20 cellular contexts compared by ENCODE assay signal in genomic region chr5:98872679-98873078, GRCh38. TPM values are rescaled to one million over a fixed set of nuclear protein-coding genes. Genes with fewer than 3 reads are reported as not detected.
A peak's percentile ranks its signal among the peaks of the same experiment; 100 is the strongest.
DNase-seq lines count a peak whose midpoint lies in the region; ATAC-seq and TF ChIP-seq lines count a peak whose summit lies in the region.
"Had no signal": no experiment of that assay in that cellular context is flagged by ENCODE, and none has a peak within 500 bp of the region (broad histone marks: within the 10 kb centered on the region; RNA-seq: fewer than 3 reads in every experiment).

No MANE protein-coding gene starts in this region.

- no peak for TF ChIP-seq CTCF in brain microvascular endothelial cell (IDR thresholded peaks at IDR 0.05; ENCODE audit: low read depth, low read length, missing control alignments)
- no peak for TF ChIP-seq CTCF in uterus (IDR thresholded peaks at IDR 0.05)

- TF ChIP-seq POLR2A in uterus (IDR thresholded peaks at IDR 0.05): no peak

- in situ Hi-C loops in brain microvascular endothelial cell (cut with HindIII; ENCODE audit: low pct_ligation_motif_present, low sequenced_read_pairs): no loop called here

- H3K27me3 ChIP-seq in brain microvascular endothelial cell (replicated peaks) (no peaks in the 10 kb centered on the region), uterus (no peaks in the 10 kb centered on the region)
- H3K27me3 ChIP-seq: spleen, upper lobe of left lung had no signal

- no peak for ATAC-seq in GM18873 (IDR thresholded peaks at IDR 0.05; ENCODE audit: low FRiP score, unreplicated experiment)
- ATAC-seq: activated CD8-positive, alpha-beta T cell treated with anti-CD3 and anti-CD28 coated beads, Interleukin-2, amount 10 ng/mL, durations not matched to agents 7 days and 5 days; activated T-helper 17 cell treated with anti-CD3 and anti-CD28 coated beads, Interleukin-2, amount 50 U/mL, for 72 hours had no signal

- DNase-seq in ELR (ENCODE audit: low read depth) (peak; percentile 69), NCI-H226 (peak; percentile 12), brain microvascular endothelial cell (peak; percentile 53), kidney tubule cell (ENCODE audit: low spot score) (peak; percentile 36), germinal center (ENCODE audit: low spot score) (no peak), uterus (no peak), posterior cingulate gyrus (no peak)
- DNase-seq: activated CD8-positive, alpha-beta T cell treated with anti-CD3 and anti-CD28 coated beads, Interleukin-2, amount 10 ng/mL, durations not matched to agents 7 days and 5 days; amygdala; Caco-2; GDM1; NCI-H1694; NCI-H510A; spleen; stimulated activated naive CD4-positive, alpha-beta T cell; upper lobe of left lung had no signal

- H3K4me1 ChIP-seq in uterus: no peaks in the 10 kb centered on the region
- H3K4me1 ChIP-seq: Caco-2, upper lobe of left lung had no signal

- intact Hi-C loops in uterus (cut with DNase I; ENCODE audit: low total_unique reads) (no loop called here), posterior cingulate gyrus (cut with DNase I) (no loop called here)

- H3K36me3 ChIP-seq in brain microvascular endothelial cell (replicated peaks): peaks cover 20% of the 10 kb centered on the region
- no peaks in the 10 kb centered on the region for H3K36me3 ChIP-seq in uterus

- H3K9me3 ChIP-seq in uterus: no peaks in the 10 kb centered on the region
- H3K9me3 ChIP-seq: Caco-2, spleen, upper lobe of left lung had no signal

- H3K27ac ChIP-seq in brain microvascular endothelial cell (no peak overlapping the region), uterus (no peak overlapping the region)
- H3K27ac ChIP-seq: coronary artery, spleen, upper lobe of left lung, VCaP had no signal

- H3K4me3 ChIP-seq in brain microvascular endothelial cell (ENCODE audit: low read depth, low read length) (no peak overlapping the region), uterus (no peak overlapping the region)
- H3K4me3 ChIP-seq: coronary artery, spleen, upper lobe of left lung had no signal

RNA-seq across cellular contexts. Expression of gene CHD1, which starts 56.1 kb away (rescaled TPM):
- 100 to 1,000 TPM in 1 of 4 donors, 10 to 100 TPM in 3; 27.4 to 149 (median 63.6) TPM for total RNA-seq in uterus

Comparison
In these comparisons a context has a peak if more than half of its experiments do, and no peak if none do; other contexts are left out.
1. DNase-seq: peak in ELR (single experiment), NCI-H226 (single experiment), brain microvascular endothelial cell (single experiment) and kidney tubule cell (single experiment); none in germinal center (single experiment), uterus (0 of 2) and posterior cingulate gyrus (0 of 10).